Comparison of ENCODE assay signal across 14 cellular contexts in genomic region chr16:86585821-86586611, GRCh38. TPM values are rescaled to one million over a fixed set of nuclear protein-coding genes. Genes with fewer than 3 reads are reported as not detected.
A peak's percentile ranks its signal among the peaks of the same experiment; 100 is the strongest.
DNase-seq lines count a peak whose midpoint lies in the region; ATAC-seq and TF ChIP-seq lines count a peak whose summit lies in the region.
"Had no signal": no experiment of that assay in that cellular context is flagged by ENCODE, and none has a peak within 500 bp of the region (broad histone marks: within the 10 kb centered on the region; RNA-seq: fewer than 3 reads in every experiment).

No MANE protein-coding gene starts in this region.

- H3K4ac ChIP-seq in mesenchymal stem cell (ENCODE audit: low read depth in 1 of 2, low read length in 2 of 2) = no peak overlapping the region

- H2BK120ac ChIP-seq in mesenchymal stem cell (ENCODE audit: low read depth, low read length) = peak overlapping the region; percentile 21

- H4K8ac ChIP-seq in mesenchymal stem cell (ENCODE audit: low read length) = peak overlapping the region; percentile 43

- no peaks in the 10 kb centered on the region for H3K36me3 Mint-ChIP-seq in progenitor cell of endocrine pancreas (ENCODE audit: insufficient read depth)
- H3K36me3 Mint-ChIP-seq: natural killer cell treated with Interleukin-12 subunit alpha and Interleukin-12 subunit beta and Interleukin-15 and Interleukin-18, amount 100 ng/mL, for 72 hours; stimulated activated memory B cell treated with anti-CD40 and anti-IgM and Interleukin-4, amounts not matched to agents 10 μg/mL and 1 μg/mL and 100 μg/mL, for 72 hours had no signal

- H3K4me3 ChIP-seq in liver (ENCODE audit: low read depth in 1 of 3, low read length in 3 of 3) = no peak overlapping the region
- no peak overlapping the region for H3K4me3 ChIP-seq in right lobe of liver
- H3K4me3 ChIP-seq in mesenchymal stem cell (ENCODE audit: insufficient read depth in 1 of 2, low read depth in 1 of 2, low read length in 2 of 2) = peak overlapping the region in 1 of 2 experiments; percentile 32
- H3K4me3 ChIP-seq: SK-N-MC had no signal

- no peak overlapping the region for H3K14ac ChIP-seq in mesenchymal stem cell (ENCODE audit: low read length in 2 of 2)

- no peak overlapping the region for H3K23ac ChIP-seq in mesenchymal stem cell (ENCODE audit: low read length in 2 of 2)

- H3K27ac ChIP-seq in liver (ENCODE audit: low read depth in 1 of 2, low read length in 2 of 2) (no peak overlapping the region), right lobe of liver (peak overlapping the region in 1 of 3 donors; percentile 9), cingulate gyrus (ENCODE audit: low read depth, low read length) (peak overlapping the region; percentile 39), mesenchymal stem cell (ENCODE audit: low read length, poor library complexity, severe bottlenecking) (peak overlapping the region; percentile 89), RWPE1 (no peak overlapping the region)
- H3K27ac ChIP-seq: SK-N-MC had no signal

- no peak for TF ChIP-seq RAD21 in liver (IDR thresholded peaks at IDR 0.05)

- peak overlapping the region; percentile 14 to 69 for H2BK12ac ChIP-seq in mesenchymal stem cell (ENCODE audit: low read length in 2 of 2)

- peaks cover 8% of the 10 kb centered on the region for H3K79me1 ChIP-seq in mesenchymal stem cell (replicated peaks; ENCODE audit: low read length, poor library complexity, severe bottlenecking)

- H3K4me2 ChIP-seq in mesenchymal stem cell (ENCODE audit: low read length, poor library complexity, severe bottlenecking) = peak overlapping the region; percentile 34

- no peaks in the 10 kb centered on the region for H3K36me3 ChIP-seq in liver (ENCODE audit: control insufficient read depth in 4 of 4, insufficient read depth in 3 of 4, low read depth in 1 of 4, low read length in 3 of 4)
- H3K36me3 ChIP-seq in right lobe of liver = no peaks in the 10 kb centered on the region
- H3K36me3 ChIP-seq in mesenchymal stem cell (ENCODE audit: control insufficient read depth in 1 of 2, insufficient read depth in 2 of 2, low read depth in 1 of 2, low read length in 2 of 2) = no peaks in the 10 kb centered on the region

- no peaks in the 10 kb centered on the region for H3K9me3 ChIP-seq in liver (ENCODE audit: control insufficient read depth in 4 of 4, low read length in 3 of 4)
- H3K9me3 ChIP-seq in right lobe of liver = no peaks in the 10 kb centered on the region
- no peaks in the 10 kb centered on the region for H3K9me3 ChIP-seq in mesenchymal stem cell (ENCODE audit: control insufficient read depth, low read length)

- peak overlapping the region; percentile 67 for H2BK5ac ChIP-seq in mesenchymal stem cell (ENCODE audit: low read depth, low read length, poor library complexity, severe bottlenecking)

- no peak overlapping the region for H2AFZ ChIP-seq in mesenchymal stem cell (ENCODE audit: low read depth, low read length)

- 62% methylated on average over 10 of the region's 10 CpGs for WGBS in liver
- WGBS in right lobe of liver (ENCODE audit: insufficient coverage, low coverage, low lambda C conversion rate, missing lambda C conversion rate) = 53% methylated on average over 10 of the region's 10 CpGs
- WGBS in mesenchymal stem cell = 77% methylated on average over 9 of the region's 10 CpGs

- ATAC-seq in right lobe of liver = no peak
- ATAC-seq: natural killer cell treated with Interleukin-12 subunit alpha and Interleukin-12 subunit beta and Interleukin-15 and Interleukin-18, amount 100 ng/mL, for 72 hours; stimulated activated memory B cell treated with anti-CD40 and anti-IgM and Interleukin-4, amounts not matched to agents 10 μg/mL and 1 μg/mL and 100 μg/mL, for 72 hours had no signal

- no peak for DNase-seq in right lobe of liver
- DNase-seq in mesenchymal stem cell = peak; percentile 83
- no peak for DNase-seq in RWPE1 (ENCODE audit: low spot score)
- DNase-seq in SKM-1 treated with dmso at 0.1 percent for 144 hours (lab: John Stamatoyannopoulos, UW; ENCODE audit: unreplicated experiment) = no peak
- no peak for DNase-seq in DMS53 treated with DMSO at 0.1 percent for 48 hours (lab: John Stamatoyannopoulos, UW; ENCODE audit: unreplicated experiment)
- DNase-seq in progenitor cell of endocrine pancreas (ENCODE audit: low spot score, unreplicated experiment) = no peak
- DNase-seq: activated CD4-positive, alpha-beta T cell treated with anti-CD3 and anti-CD28 coated beads for 48 hours; NCI-H1417 treated with DMSO at 0.1 percent for 48 hours; NCI-H69 had no signal

- H3K9ac ChIP-seq in liver (ENCODE audit: low read depth in 1 of 2, low read length in 2 of 2) (no peak overlapping the region), mesenchymal stem cell (ENCODE audit: low read length) (peak overlapping the region; percentile 77)

- H3K4me1 Mint-ChIP-seq in progenitor cell of endocrine pancreas (ENCODE audit: low read depth) = no peaks in the 10 kb centered on the region
- H3K4me1 Mint-ChIP-seq: stimulated activated memory B cell treated with anti-CD40 and anti-IgM and Interleukin-4, amounts not matched to agents 10 μg/mL and 1 μg/mL and 100 μg/mL, for 72 hours had no signal

- intact Hi-C loops in right lobe of liver (cut with DNase I) = no loop called here

- no peak overlapping the region for H4K91ac ChIP-seq in mesenchymal stem cell (ENCODE audit: low read length)

- H2AK5ac ChIP-seq in mesenchymal stem cell (ENCODE audit: low read length, severe bottlenecking) = peak overlapping the region; percentile 63

- H3K9me3 Mint-ChIP-seq in progenitor cell of endocrine pancreas (ENCODE audit: low read depth) = no peaks in the 10 kb centered on the region
- H3K9me3 Mint-ChIP-seq: natural killer cell treated with Interleukin-12 subunit alpha and Interleukin-12 subunit beta and Interleukin-15 and Interleukin-18, amount 100 ng/mL, for 72 hours; stimulated activated memory B cell treated with anti-CD40 and anti-IgM and Interleukin-4, amounts not matched to agents 10 μg/mL and 1 μg/mL and 100 μg/mL, for 72 hours had no signal

- peaks cover 60% of the 10 kb centered on the region for H3K27me3 Mint-ChIP-seq in progenitor cell of endocrine pancreas

- no peak overlapping the region for H3K4me3 Mint-ChIP-seq in progenitor cell of endocrine pancreas (ENCODE audit: low read depth)
- H3K4me3 Mint-ChIP-seq: natural killer cell treated with Interleukin-12 subunit alpha and Interleukin-12 subunit beta and Interleukin-15 and Interleukin-18, amount 100 ng/mL, for 72 hours; stimulated activated memory B cell treated with anti-CD40 and anti-IgM and Interleukin-4, amounts not matched to agents 10 μg/mL and 1 μg/mL and 100 μg/mL, for 72 hours had no signal

- POLR2A ChIA-PET in RWPE1 (lab: Yijun Ruan, JAX; ENCODE audit: low non-redundant PET) = no interaction called here

- H3K4me1 ChIP-seq in liver (ENCODE audit: control insufficient read depth in 4 of 4, insufficient read depth in 4 of 4, low read length in 3 of 4) (no peaks in the 10 kb centered on the region), right lobe of liver (no peaks in the 10 kb centered on the region), mesenchymal stem cell (ENCODE audit: control insufficient read depth, insufficient read depth, low read depth, low read length) (peaks cover 26% of the 10 kb centered on the region)

- peak overlapping the region; percentile 39 for H2BK15ac ChIP-seq in mesenchymal stem cell (ENCODE audit: low read depth, poor library complexity, severe bottlenecking)

- no peak for TF ChIP-seq CTCF in liver (IDR thresholded peaks at IDR 0.05; ENCODE audit: low read depth, low read length, missing input control)
- no peak for TF ChIP-seq CTCF in right lobe of liver (IDR thresholded peaks at IDR 0.05)
- no peak for TF ChIP-seq CTCF in RWPE1 (conservative IDR thresholded peaks at IDR 0.05; ENCODE audit: low read depth)
- no peak for TF ChIP-seq CTCF in progenitor cell of endocrine pancreas (IDR thresholded peaks at IDR 0.05; ENCODE audit: unreplicated experiment)

- peaks cover 0 to 15% (median 6%) of the 10 kb centered on the region in 4 donors for H3K27me3 ChIP-seq in liver (ENCODE audit: control insufficient read depth in 4 of 4, insufficient read depth in 4 of 4, low read length in 3 of 4)
- no peaks in the 10 kb centered on the region for H3K27me3 ChIP-seq in right lobe of liver
- H3K27me3 ChIP-seq in mesenchymal stem cell (ENCODE audit: control insufficient read depth in 1 of 2, insufficient read depth in 1 of 2, low read length in 2 of 2) = no peaks in the 10 kb centered on the region

- CTCF ChIA-PET in RWPE1 (lab: Yijun Ruan, JAX) = no interaction called here

- no peak overlapping the region for H3K27ac Mint-ChIP-seq in progenitor cell of endocrine pancreas
- H3K27ac Mint-ChIP-seq: natural killer cell treated with Interleukin-12 subunit alpha and Interleukin-12 subunit beta and Interleukin-15 and Interleukin-18, amount 100 ng/mL, for 72 hours; stimulated activated memory B cell treated with anti-CD40 and anti-IgM and Interleukin-4, amounts not matched to agents 10 μg/mL and 1 μg/mL and 100 μg/mL, for 72 hours had no signal

- H3K18ac ChIP-seq in mesenchymal stem cell (ENCODE audit: low read depth in 1 of 2, low read length in 2 of 2) = peak overlapping the region; percentile 23 to 48

- TF ChIP-seq POLR2A in right lobe of liver (IDR thresholded peaks at IDR 0.05) = no peak

TF ChIP-seq in liver, 16 proteins besides CTCF, POLR2A, EP300 and RAD21:
- TF ChIP-seq SP1 (IDR thresholded peaks at IDR 0.05) (no peak), YY1 (IDR thresholded peaks at IDR 0.05) (peak; percentile 21), NR2F2 (IDR thresholded peaks at IDR 0.05) (no peak), ATF3 (IDR thresholded peaks at IDR 0.05) (no peak), EGR1 (IDR thresholded peaks at IDR 0.05; ENCODE audit: low read depth in 2 of 2) (no peak)

RNA-seq across cellular contexts. Expression of gene FOXL1, which starts 7.7 kb away (rescaled TPM):
- total RNA-seq in liver (under 1 TPM in 1 of 2 donors, not detected in 1; 0.05 TPM), right lobe of liver (under 1 TPM in 4 of 6 experiments, not detected in 2; 0.15 to 0.74 (median 0.46) TPM), progenitor cell of endocrine pancreas (not detected in 2 replicates)
- under 1 TPM in 1 of 2 donors, not detected in 1; 0.06 TPM for polyA plus RNA-seq in liver
- polyA plus RNA-seq in mesenchymal stem cell (2013, experiment 1 of 2) = 10.5 TPM
- 11.8 TPM for polyA plus RNA-seq in mesenchymal stem cell (2013, experiment 2 of 2)
- total RNA-seq: natural killer cell treated with Interleukin-12 subunit alpha and Interleukin-12 subunit beta and Interleukin-15 and Interleukin-18, amount 100 ng/mL, for 72 hours had no signal

RNA-seq across cellular contexts. Expression of gene FOXC2, which starts 19.4 kb away (rescaled TPM):
- total RNA-seq in liver (under 1 TPM; 0.08 to 0.09 TPM), right lobe of liver (under 1 TPM in 1 of 6 experiments, not detected in 5; 0.20 TPM), progenitor cell of endocrine pancreas (0.11 TPM in 1 of 2 replicates, not detected in the other)
- polyA plus RNA-seq in liver = under 1 TPM in 1 of 2 donors, not detected in 1; 0.03 TPM
- polyA plus RNA-seq in mesenchymal stem cell (2013, experiment 1 of 2) = 2.7 TPM
- polyA plus RNA-seq in mesenchymal stem cell (2013, experiment 2 of 2) = 2.8 TPM
- total RNA-seq: natural killer cell treated with Interleukin-12 subunit alpha and Interleukin-12 subunit beta and Interleukin-15 and Interleukin-18, amount 100 ng/mL, for 72 hours had no signal

RNA-seq across cellular contexts. Expression of gene MTHFSD, which starts 31.0 kb away (rescaled TPM):
- 1 to 10 TPM; 7.7 to 8.1 TPM for total RNA-seq in liver
- polyA plus RNA-seq in liver = 1 to 10 TPM; 4.6 to 5.3 TPM
- 10 to 100 TPM in 2 of 6 experiments, 1 to 10 TPM in 4; 5.9 to 11.6 (median 9.0) TPM for total RNA-seq in right lobe of liver
- 8.3 TPM for polyA plus RNA-seq in mesenchymal stem cell (2013, experiment 1 of 2)
- polyA plus RNA-seq in mesenchymal stem cell (2013, experiment 2 of 2) = 6.8 TPM
- 21.8 and 22.8 TPM in 2 replicates for total RNA-seq in progenitor cell of endocrine pancreas

Comparison
In these comparisons a context has a peak if more than half of its experiments do, and no peak if none do; other contexts are left out.
1. H3K27ac ChIP-seq: peak in cingulate gyrus (single experiment) and mesenchymal stem cell (single experiment); none in liver (0 of 2) and RWPE1 (single experiment).